Comparison of ENCODE assay signal across 23 cellular contexts in the genomic region with DNA sequence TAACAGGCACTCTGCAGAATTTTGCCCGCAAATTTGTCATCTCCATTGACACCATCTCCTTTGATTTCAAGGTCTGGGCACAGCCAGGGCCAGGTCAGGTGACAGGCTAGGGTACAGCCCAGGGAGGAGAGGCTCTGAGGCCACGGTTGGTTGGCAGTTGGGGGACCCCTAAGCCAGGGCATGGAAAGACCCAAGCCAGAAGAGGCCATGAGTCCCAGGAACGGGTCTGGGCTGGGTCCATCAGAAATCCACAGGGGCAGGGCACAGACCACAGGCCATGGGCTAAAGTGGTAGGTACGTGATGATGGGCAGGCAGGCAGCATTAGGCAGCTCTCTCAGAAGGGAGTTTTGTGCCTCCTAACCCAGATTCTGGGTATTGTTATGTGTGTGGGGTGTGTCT. TPM values are rescaled to one million over a fixed set of nuclear protein-coding genes. Genes with fewer than 3 reads are reported as not detected.
DNase-seq lines count a peak whose midpoint lies in the region; ATAC-seq and TF ChIP-seq lines count a peak whose summit lies in the region.
"Had no signal": no experiment of that assay in that cellular context is flagged by ENCODE, and none has a peak within 500 bp of the region (broad histone marks: within the 10 kb centered on the region; RNA-seq: fewer than 3 reads in every experiment).

No MANE protein-coding gene starts in this region.

- no peak for ATAC-seq in natural killer cell treated with Interleukin-12 subunit alpha and Interleukin-12 subunit beta and Interleukin-15 and Interleukin-18, amount 100 ng/mL, for 72 hours
- ATAC-seq in natural killer cell (no peak), aorta (ENCODE audit: low FRiP score) (no peak), GM18909 (IDR thresholded peaks at IDR 0.05; ENCODE audit: poor library complexity, unreplicated experiment) (no peak), HG02571 (IDR thresholded peaks at IDR 0.05; ENCODE audit: unreplicated experiment) (no peak)
- no peak for ATAC-seq in CD8-positive, alpha-beta T cell

- H3K36me3 Mint-ChIP-seq in natural killer cell treated with Interleukin-12 subunit alpha and Interleukin-12 subunit beta and Interleukin-15 and Interleukin-18, amount 100 ng/mL, for 72 hours: no peaks in the 10 kb centered on the region
- no peaks in the 10 kb centered on the region for H3K36me3 Mint-ChIP-seq in natural killer cell
- peaks cover 17% of the 10 kb centered on the region for H3K36me3 Mint-ChIP-seq in chondrocyte (ENCODE audit: low read depth)
- peaks cover 15% of the 10 kb centered on the region for H3K36me3 Mint-ChIP-seq in nephron progenitor cell (ENCODE audit: low read depth)
- H3K36me3 Mint-ChIP-seq in CD8-positive, alpha-beta T cell: peaks cover 75% of the 10 kb centered on the region

- H3K4me3 Mint-ChIP-seq in natural killer cell treated with Interleukin-12 subunit alpha and Interleukin-12 subunit beta and Interleukin-15 and Interleukin-18, amount 100 ng/mL, for 72 hours: no peak overlapping the region
- H3K4me3 Mint-ChIP-seq in natural killer cell (no peak overlapping the region), chondrocyte (ENCODE audit: unreplicated experiment) (no peak overlapping the region), nephron progenitor cell (no peak overlapping the region)
- no peak overlapping the region for H3K4me3 Mint-ChIP-seq in CD8-positive, alpha-beta T cell
- H3K4me3 Mint-ChIP-seq: H9 had no signal

- peaks cover 0 to 5% of the 10 kb centered on the region in 2 donors for H3K4me1 Mint-ChIP-seq in natural killer cell treated with Interleukin-12 subunit alpha and Interleukin-12 subunit beta and Interleukin-15 and Interleukin-18, amount 100 ng/mL, for 72 hours (ENCODE audit: low read depth in 2 of 2)
- H3K4me1 Mint-ChIP-seq in natural killer cell: peaks cover 0 to 8% of the 10 kb centered on the region in 2 donors
- no peaks in the 10 kb centered on the region for H3K4me1 Mint-ChIP-seq in chondrocyte (ENCODE audit: low read depth)
- no peaks in the 10 kb centered on the region for H3K4me1 Mint-ChIP-seq in nephron progenitor cell
- H3K4me1 Mint-ChIP-seq in CD8-positive, alpha-beta T cell (ENCODE audit: low read depth): no peaks in the 10 kb centered on the region
- H3K4me1 Mint-ChIP-seq: H9 had no signal

- peak; percentile 6 for DNase-seq in natural killer cell treated with Interleukin-12 subunit alpha and Interleukin-12 subunit beta and Interleukin-15 and Interleukin-18, amount 100 ng/mL, for 72 hours (ENCODE audit: low spot score)
- DNase-seq in natural killer cell: no peak
- DNase-seq in chondrocyte (ENCODE audit: low spot score): peak; percentile 72
- DNase-seq in nephron progenitor cell: no peak
- peak; percentile 30 to 40 for DNase-seq in aorta
- DNase-seq in CD8-positive, alpha-beta T cell: no peak
- DNase-seq: BE2C, EL, GF-D8, GM23248, H9, KG1, NCI-H1092 treated with DMSO at 0.1 percent for 48 hours, NCI-H1436 treated with DMSO at 0.1 percent for 48 hours, NCI-H1930, NCI-H510A, NCI-H748 treated with DMSO at 0.1 percent for 48 hours, PC-9 had no signal

- H3K9me3 Mint-ChIP-seq in natural killer cell treated with Interleukin-12 subunit alpha and Interleukin-12 subunit beta and Interleukin-15 and Interleukin-18, amount 100 ng/mL, for 72 hours: no peaks in the 10 kb centered on the region
- H3K9me3 Mint-ChIP-seq in natural killer cell (no peaks in the 10 kb centered on the region), chondrocyte (ENCODE audit: low read depth) (no peaks in the 10 kb centered on the region), nephron progenitor cell (no peaks in the 10 kb centered on the region)
- no peaks in the 10 kb centered on the region for H3K9me3 Mint-ChIP-seq in CD8-positive, alpha-beta T cell
- H3K9me3 Mint-ChIP-seq: H9 had no signal

- no peak overlapping the region for H3K27ac ChIP-seq in aorta (ENCODE audit: low read depth in 1 of 2, low read length in 2 of 2)
- H3K27ac ChIP-seq in CD8-positive, alpha-beta T cell (ENCODE audit: low read depth, low read length): no peak overlapping the region
- H3K27ac ChIP-seq: GM23248, HL-60, PC-9, SJSA1 had no signal

- POLR2A ChIA-PET in CD8-positive, alpha-beta T cell (lab: Charles Lee): interaction anchor here (0.7 to 0.8 kb wide), 2 partner anchors 9 to 158 kb away, joined by 3 to 4 read pairs; no protein-coding TSS in a partner anchor

- H3K27me3 ChIP-seq in aorta (ENCODE audit: control insufficient read depth in 1 of 2, insufficient read depth in 2 of 2, low read length in 1 of 2): no peaks in the 10 kb centered on the region
- no peaks in the 10 kb centered on the region for H3K27me3 ChIP-seq in CD8-positive, alpha-beta T cell (ENCODE audit: insufficient read depth, low read length)
- H3K27me3 ChIP-seq: BE2C, SJSA1 had no signal

- no peaks in the 10 kb centered on the region for H3K9me3 ChIP-seq in aorta (ENCODE audit: control insufficient read depth, low read length)
- H3K9me3 ChIP-seq in CD8-positive, alpha-beta T cell (ENCODE audit: low read length): no peaks in the 10 kb centered on the region
- H3K9me3 ChIP-seq: BE2C, SJSA1 had no signal

- intact Hi-C loops in natural killer cell (cut with micrococcal nuclease) (no loop called here), aorta (cut with DNase I) (no loop called here)
- intact Hi-C loops in CD8-positive, alpha-beta T cell (cut with DNase I, micrococcal nuclease): no loop called here

- H3K4me1 ChIP-seq in aorta (ENCODE audit: control insufficient read depth in 1 of 2, insufficient read depth in 2 of 2, low read length in 2 of 2): no peaks in the 10 kb centered on the region
- no peaks in the 10 kb centered on the region for H3K4me1 ChIP-seq in CD8-positive, alpha-beta T cell (ENCODE audit: insufficient read depth, low read length)
- H3K4me1 ChIP-seq: BE2C, SJSA1 had no signal

- CTCF ChIA-PET in CD8-positive, alpha-beta T cell (lab: Charles Lee): interaction anchor here (1.1 to 2.0 kb wide), 4 partner anchors 10 to 60 kb away, joined by 3 to 6 read pairs (median 4); no protein-coding TSS in a partner anchor

- WGBS in aorta, 2 donors: 85% methylated on average over 4 of the region's 4 CpGs

- H3K27me3 Mint-ChIP-seq in natural killer cell treated with Interleukin-12 subunit alpha and Interleukin-12 subunit beta and Interleukin-15 and Interleukin-18, amount 100 ng/mL, for 72 hours: no peaks in the 10 kb centered on the region
- H3K27me3 Mint-ChIP-seq in natural killer cell (ENCODE audit: low read depth in 2 of 2) (no peaks in the 10 kb centered on the region), chondrocyte (ENCODE audit: low read depth) (no peaks in the 10 kb centered on the region), nephron progenitor cell (ENCODE audit: low read depth, poor library complexity) (peaks cover 7% of the 10 kb centered on the region)
- H3K27me3 Mint-ChIP-seq in CD8-positive, alpha-beta T cell (ENCODE audit: low read depth): no peaks in the 10 kb centered on the region

- TF ChIP-seq CTCF in natural killer cell (IDR thresholded peaks at IDR 0.05) (no peak), chondrocyte (IDR thresholded peaks at IDR 0.05) (no peak), nephron progenitor cell (IDR thresholded peaks at IDR 0.05) (no peak)
- no peak for TF ChIP-seq CTCF in CD8-positive, alpha-beta T cell (IDR thresholded peaks at IDR 0.05)

- H3K4me3 ChIP-seq in aorta (ENCODE audit: low read length in 2 of 2): no peak overlapping the region
- no peak overlapping the region for H3K4me3 ChIP-seq in CD8-positive, alpha-beta T cell (ENCODE audit: low read depth, low read length)
- H3K4me3 ChIP-seq: GM23248, PC-9, SJSA1 had no signal

- H3K27ac Mint-ChIP-seq in natural killer cell treated with Interleukin-12 subunit alpha and Interleukin-12 subunit beta and Interleukin-15 and Interleukin-18, amount 100 ng/mL, for 72 hours: no peak overlapping the region
- peak overlapping the region in 1 of 2 donors; percentile 29 for H3K27ac Mint-ChIP-seq in natural killer cell
- no peak overlapping the region for H3K27ac Mint-ChIP-seq in chondrocyte (ENCODE audit: unreplicated experiment)
- peak overlapping the region; percentile 36 for H3K27ac Mint-ChIP-seq in nephron progenitor cell
- H3K27ac Mint-ChIP-seq in CD8-positive, alpha-beta T cell: no peak overlapping the region

- H3K36me3 ChIP-seq in aorta (ENCODE audit: control insufficient read depth in 1 of 2, insufficient read depth in 2 of 2, low read length in 1 of 2): no peaks in the 10 kb centered on the region
- peaks cover 32% of the 10 kb centered on the region for H3K36me3 ChIP-seq in CD8-positive, alpha-beta T cell (ENCODE audit: insufficient read depth, low read length)
- H3K36me3 ChIP-seq: BE2C had no signal

RNA-seq across cellular contexts. Expression of a gene that starts 10.7 kb away (rescaled TPM):
- total RNA-seq in natural killer cell treated with Interleukin-12 subunit alpha and Interleukin-12 subunit beta and Interleukin-15 and Interleukin-18, amount 100 ng/mL, for 72 hours: 100 to 1,000 TPM in 1 of 2 donors, 10 to 100 TPM in 1; 96.1 to 131 TPM
- total RNA-seq in natural killer cell: 100 to 1,000 TPM; 141 to 154 (median 145) TPM
- 82.1 to 85.4 TPM (median 84.3 TPM) in 3 replicates for total RNA-seq in chondrocyte
- 10 to 100 TPM; 62.7 to 74.4 TPM for total RNA-seq in aorta
- 10 to 100 TPM; 29.4 to 99.6 TPM for polyA plus RNA-seq in aorta
- 100 to 1,000 TPM; 166 to 188 TPM for total RNA-seq in CD8-positive, alpha-beta T cell

RNA-seq across cellular contexts. Expression of a gene that starts 11.3 kb away (rescaled TPM):
- 10 to 100 TPM in 1 of 2 donors, 1 to 10 TPM in 1; 3.8 to 11.8 TPM for total RNA-seq in natural killer cell treated with Interleukin-12 subunit alpha and Interleukin-12 subunit beta and Interleukin-15 and Interleukin-18, amount 100 ng/mL, for 72 hours
- total RNA-seq in natural killer cell (10 to 100 TPM; 10.9 to 13.5 (median 13.5) TPM), chondrocyte (5.1 to 7.1 TPM (median 5.5 TPM) in 3 replicates), aorta (1 to 10 TPM; 7.7 to 8.0 TPM)
- polyA plus RNA-seq in aorta: 1 to 10 TPM; 7.1 to 8.5 TPM
- 10 to 100 TPM; 10.2 to 11.6 TPM for total RNA-seq in CD8-positive, alpha-beta T cell

RNA-seq across cellular contexts. Expression of a gene that starts 45.8 kb away (rescaled TPM):
- total RNA-seq in natural killer cell treated with Interleukin-12 subunit alpha and Interleukin-12 subunit beta and Interleukin-15 and Interleukin-18, amount 100 ng/mL, for 72 hours: under 1 TPM in 1 of 2 donors, not detected in 1; 0.08 TPM
- under 1 TPM in 2 of 3 donors, not detected in 1; 0.07 to 0.55 TPM for total RNA-seq in natural killer cell
- 0.17 TPM in 1 of 3 replicates, not detected in the others for total RNA-seq in chondrocyte
- 10 to 100 TPM; 12.5 to 23.8 TPM for total RNA-seq in aorta
- polyA plus RNA-seq in aorta: under 1 TPM in 1 of 2 donors, not detected in 1; 0.26 TPM
- under 1 TPM in 1 of 2 experiments, not detected in 1; 0.05 TPM for total RNA-seq in CD8-positive, alpha-beta T cell
- total RNA-seq: A673, GM23248 had no signal

RNA-seq across cellular contexts. Expression of a gene that starts 54.7 kb away (rescaled TPM):
- not detected for total RNA-seq in natural killer cell treated with Interleukin-12 subunit alpha and Interleukin-12 subunit beta and Interleukin-15 and Interleukin-18, amount 100 ng/mL, for 72 hours
- total RNA-seq in natural killer cell (1 to 10 TPM in 2 of 3 donors, not detected in 1; 1.1 to 1.2 TPM), chondrocyte (3.3 to 13.7 TPM (median 12.7 TPM) in 3 replicates), aorta (1 to 10 TPM; 2.6 to 4.7 TPM)
- 10 to 100 TPM in 1 of 2 donors, 1 to 10 TPM in 1; 3.0 to 20.7 TPM for polyA plus RNA-seq in aorta
- 1 to 10 TPM; 3.8 to 4.3 TPM for total RNA-seq in CD8-positive, alpha-beta T cell
- total RNA-seq: A673, GM23248 had no signal
- polyA plus RNA-seq: GM23248 had no signal

RNA-seq across cellular contexts. Expression of a gene that starts 56.3 kb away (rescaled TPM):
- total RNA-seq in natural killer cell treated with Interleukin-12 subunit alpha and Interleukin-12 subunit beta and Interleukin-15 and Interleukin-18, amount 100 ng/mL, for 72 hours: 100 to 1,000 TPM in 1 of 2 donors, 10 to 100 TPM in 1; 72.5 to 116 TPM
- total RNA-seq in natural killer cell: 100 to 1,000 TPM; 162 to 191 (median 175) TPM
- total RNA-seq in chondrocyte: 97.6 to 121 TPM (median 101 TPM) in 3 replicates
- total RNA-seq in aorta: 100 to 1,000 TPM in 1 of 2 donors, 10 to 100 TPM in 1; 80.9 to 157 TPM
- 100 to 1,000 TPM in 1 of 2 donors, 10 to 100 TPM in 1; 13.3 to 122 TPM for polyA plus RNA-seq in aorta
- total RNA-seq in CD8-positive, alpha-beta T cell: 100 to 1,000 TPM; 150 to 163 TPM

Comparison
In these comparisons a context has a peak if more than half of its experiments do, and no peak if none do; other contexts are left out.
1. DNase-seq: peak in natural killer cell treated with Interleukin-12 subunit alpha and Interleukin-12 subunit beta and Interleukin-15 and Interleukin-18, amount 100 ng/mL, for 72 hours (single experiment), chondrocyte (single experiment) and aorta (2 of 2); none in natural killer cell (single experiment), nephron progenitor cell (single experiment) and CD8-positive, alpha-beta T cell (0 of 7).
2. RNA of a gene that starts 45.8 kb away (total RNA-seq): 12.5 to 23.8 TPM in aorta; 0.17 TPM in chondrocyte, 0.08 TPM in natural killer cell treated with Interleukin-12 subunit alpha and Interleukin-12 subunit beta and Interleukin-15 and Interleukin-18, amount 100 ng/mL, for 72 hours, 0.07 to 0.55 TPM in natural killer cell and 0.05 TPM in CD8-positive, alpha-beta T cell; every median in the first group is over 4 times any median in the second.